In genomic region chr3:197007296-197007940, GRCh38 we compare ENCODE assay signal across 15 cellular contexts. TPM values are rescaled to one million over a fixed set of nuclear protein-coding genes. Genes with fewer than 3 reads are reported as not detected.
DNase-seq lines count a peak whose midpoint lies in the region; ATAC-seq, FAIRE-seq and TF ChIP-seq lines count a peak whose summit lies in the region.
"Had no signal": no experiment of that assay in that cellular context is flagged by ENCODE, and none has a peak within 500 bp of the region (broad histone marks: within the 10 kb centered on the region; RNA-seq: fewer than 3 reads in every experiment).

No MANE protein-coding gene starts in this region.

- H3K9me3 ChIP-seq in breast epithelium (no peaks in the 10 kb centered on the region), kidney (ENCODE audit: control insufficient read depth in 1 of 2, low read length in 2 of 2) (no peaks in the 10 kb centered on the region), spleen (no peaks in the 10 kb centered on the region), MG63 (no peaks in the 10 kb centered on the region)

- no peak for ATAC-seq in GM21717 (IDR thresholded peaks at IDR 0.05; ENCODE audit: unreplicated experiment)

- H3K4me3 ChIP-seq in breast epithelium (no peak overlapping the region), kidney (ENCODE audit: low read length in 2 of 2) (no peak overlapping the region), spleen (no peak overlapping the region), MG63 (no peak overlapping the region)
- H3K4me3 ChIP-seq: BLaER1 treated with 17β-estradiol and CSF1 and Interleukin-3, amounts not matched to agents 10 nM and 100 nM had no signal

- H3K27ac ChIP-seq in breast epithelium (no peak overlapping the region), RWPE1 (no peak overlapping the region), kidney (ENCODE audit: low read depth in 2 of 2, low read length in 2 of 2) (no peak overlapping the region), spleen (no peak overlapping the region)
- H3K27ac ChIP-seq: BLaER1 treated with 17β-estradiol and CSF1 and Interleukin-3, amounts not matched to agents 10 nM and 100 nM had no signal

- H3K36me3 ChIP-seq in breast epithelium (no peaks in the 10 kb centered on the region), kidney (ENCODE audit: control insufficient read depth in 1 of 2, insufficient read depth in 2 of 2, low read length in 2 of 2) (no peaks in the 10 kb centered on the region), spleen (no peaks in the 10 kb centered on the region), MG63 (no peaks in the 10 kb centered on the region)

- POLR2A ChIA-PET in MCF 10A (lab: Yijun Ruan, JAX) = no interaction called here
- POLR2A ChIA-PET in RWPE1 (lab: Yijun Ruan, JAX; ENCODE audit: low non-redundant PET) = no interaction called here

- TF ChIP-seq CTCF in MCF 10A (IDR thresholded peaks at IDR 0.05; ENCODE audit: unreplicated experiment) (no peak), breast epithelium (IDR thresholded peaks at IDR 0.05) (no peak), RWPE1 (conservative IDR thresholded peaks at IDR 0.05; ENCODE audit: low read depth) (no peak), kidney (IDR thresholded peaks at IDR 0.05; ENCODE audit: borderline replicate concordance, extremely low read depth, insufficient read depth) (no peak), spleen (IDR thresholded peaks at IDR 0.05 in 8 of 11, conservative IDR thresholded peaks at IDR 0.05 in 3 of 11) (no peak)

- TF ChIP-seq POLR2A in breast epithelium (IDR thresholded peaks at IDR 0.05) (no peak), spleen (IDR thresholded peaks at IDR 0.05) (no peak)

- no TSS peak for BruUV-seq in MCF 10A (replicated peaks; lab: Mats Ljungman, UMichigan)

- DNase-seq in MCF 10A (ENCODE audit: unreplicated experiment) (peak; percentile 32), breast epithelium (ENCODE audit: low spot score in 2 of 2) (no peak), RWPE1 (ENCODE audit: low spot score) (peak; percentile 48), kidney (peak; percentile 53), spleen (peak; percentile 41), NCI-H2107 treated with DMSO at 0.1 percent for 48 hours (lab: John Stamatoyannopoulos, UW; ENCODE audit: unreplicated experiment) (no peak), MG63 (no peak)
- DNase-seq: EL, H9, NCI-H146, NCI-H2081, NCI-H526 treated with DMSO at 0.1 percent for 48 hours had no signal

- H3K27me3 ChIP-seq in breast epithelium = no peaks in the 10 kb centered on the region
- H3K27me3 ChIP-seq in spleen (replicated peaks in 1 of 7) = peaks cover 0 to 34% (median 0%) of the 10 kb centered on the region in 7 donors
- no peaks in the 10 kb centered on the region for H3K27me3 ChIP-seq in MG63

- CTCF ChIA-PET in MCF 10A (lab: Yijun Ruan, JAX) = no interaction called here
- CTCF ChIA-PET in RWPE1 (lab: Yijun Ruan, JAX) = no interaction called here

- H3K9me3 Mint-ChIP-seq in MCF 10A (ENCODE audit: unreplicated experiment) = no peaks in the 10 kb centered on the region

- no peak overlapping the region for H3K9ac ChIP-seq in kidney (ENCODE audit: low read length in 2 of 2)
- H3K9ac ChIP-seq: BLaER1 treated with 17β-estradiol and CSF1 and Interleukin-3, amounts not matched to agents 10 nM and 100 nM had no signal

- H3K4me1 ChIP-seq in breast epithelium (no peaks in the 10 kb centered on the region), kidney (ENCODE audit: control insufficient read depth in 1 of 2, insufficient read depth in 1 of 2, low read depth in 1 of 2, low read length in 2 of 2) (peaks cover 0 to 3% of the 10 kb centered on the region in 2 donors), spleen (peaks cover 0 to 14% (median 11%) of the 10 kb centered on the region in 6 donors)

- no peak overlapping the region for H3K27ac Mint-ChIP-seq in MCF 10A (ENCODE audit: low read depth, unreplicated experiment)
- H3K27ac Mint-ChIP-seq: H9 had no signal

- no peaks in the 10 kb centered on the region for H3K36me3 Mint-ChIP-seq in MCF 10A (ENCODE audit: insufficient read depth, unreplicated experiment)

- intact Hi-C loops in MCF 10A (cut with micrococcal nuclease) = loop anchor here (10.0 kb wide), 1 partner anchor 507 kb away; no protein-coding TSS in a partner anchor
- intact Hi-C loops in breast epithelium (cut with DNase I; ENCODE audit: low total_unique reads) = no loop called here
- intact Hi-C loops in kidney (cut with DNase I) = no loop called here
- intact Hi-C loops in spleen (cut with DNase I; ENCODE audit: low total_unique reads) = no loop called here

- H3K4me3 Mint-ChIP-seq in MCF 10A (ENCODE audit: unreplicated experiment) = no peak overlapping the region
- H3K4me3 Mint-ChIP-seq: H9 had no signal

- H3K27me3 Mint-ChIP-seq in MCF 10A (ENCODE audit: insufficient read depth, unreplicated experiment) = no peaks in the 10 kb centered on the region

- WGBS in spleen, 5 donors = 75 to 86% (median 84%) methylated on average over 12 of the region's 12 CpGs

- peaks cover 10% of the 10 kb centered on the region for H3K4me1 Mint-ChIP-seq in MCF 10A (ENCODE audit: insufficient read depth, unreplicated experiment)

- FAIRE-seq in kidney (lab: Jason Lieb, UNC) = no peak
- FAIRE-seq: A204.1 had no signal

RNA-seq across cellular contexts. Expression of gene MELTF, which starts 22.2 kb away (rescaled TPM):
- total RNA-seq in MCF 10A (2022) (9.1 and 20.6 TPM in 2 replicates), breast epithelium (10 to 100 TPM in 2 of 3 donors, 1 to 10 TPM in 1; 7.2 to 58.2 (median 10.2) TPM), kidney (8.7 TPM), spleen (1 to 10 TPM in 5 of 7 donors, under 1 TPM in 2; 0.65 to 3.9 (median 1.8) TPM)
- polyA plus RNA-seq in kidney (ENCODE audit: insufficient read depth, low read depth, low replicate concordance) (6.1 TPM), spleen (under 1 TPM; 0.41 to 0.77 (median 0.67) TPM)
- 8.3 and 12.9 TPM in 2 replicates for total RNA-seq in MG63 (2014; rRNA removed; shearing (Covaris generic); ENCODE audit: low replicate concordance)

RNA-seq across cellular contexts. Expression of gene PIGZ, which starts 38.8 kb away (rescaled TPM):
- 5.2 and 7.1 TPM in 2 replicates for total RNA-seq in MCF 10A (2022)
- total RNA-seq in breast epithelium = 10 to 100 TPM; 10.5 to 14.4 (median 12.0) TPM
- total RNA-seq in kidney = 3.5 TPM
- polyA plus RNA-seq in kidney (ENCODE audit: insufficient read depth, low read depth, low replicate concordance) = 1.4 TPM
- 1 to 10 TPM; 2.0 to 5.1 (median 2.6) TPM for total RNA-seq in spleen
- 1 to 10 TPM; 2.0 to 2.6 (median 2.2) TPM for polyA plus RNA-seq in spleen
- 3.0 TPM in 1 of 2 replicates, not detected in the other for total RNA-seq in MG63 (2014; rRNA removed; shearing (Covaris generic); ENCODE audit: low replicate concordance)

Comparison
In these comparisons a context has a peak if more than half of its experiments do, and no peak if none do; other contexts are left out.
1. DNase-seq: peak in MCF 10A (single experiment), RWPE1 (single experiment), kidney (single experiment) and spleen (single experiment); none in breast epithelium (0 of 2), NCI-H2107 treated with DMSO at 0.1 percent for 48 hours (single experiment) and MG63 (single experiment).